2 cellular contexts compared by ENCODE assay signal in genomic region chr1:162711066-162711465, GRCh38.
TF ChIP-seq lines count a peak whose summit lies in the region.

No MANE protein-coding gene starts in this region.

TF ChIP-seq in SK-N-SH, 30 proteins besides CTCF, POLR2A, EP300 and RAD21:
- TF ChIP-seq MXI1 (IDR thresholded peaks at IDR 0.05; ENCODE audit: low read depth, low read length) (no peak), RCOR1 (IDR thresholded peaks at IDR 0.05; ENCODE audit: low read length) (no peak), TCF12 (IDR thresholded peaks at IDR 0.05) (no peak), IRF3 (IDR thresholded peaks at IDR 0.05; ENCODE audit: low read depth, low read length) (no peak), YY1 (IDR thresholded peaks at IDR 0.05; ENCODE audit: low read depth) (no peak), USF1 (IDR thresholded peaks at IDR 0.05; ENCODE audit: borderline replicate concordance, low read depth) (no peak), EZH2phosphoT487 (IDR thresholded peaks at IDR 0.05; ENCODE audit: borderline replicate concordance, low read depth) (no peak), RXRA (IDR thresholded peaks at IDR 0.05; ENCODE audit: borderline replicate concordance, low read depth) (no peak), ZBTB33 (IDR thresholded peaks at IDR 0.05; ENCODE audit: borderline replicate concordance, low read depth) (no peak), FOXM1 (IDR thresholded peaks at IDR 0.05; ENCODE audit: low read depth) (no peak), NRF1 (IDR thresholded peaks at IDR 0.05; ENCODE audit: low read depth, low read length) (no peak), GATA2 (CRISPR knock-in tag; IDR thresholded peaks at IDR 0.05) (no peak), FOXJ3 (CRISPR knock-in tag; IDR thresholded peaks at IDR 0.05) (no peak), RFX5 (IDR thresholded peaks at IDR 0.05; ENCODE audit: low read length) (no peak), TAF1 (IDR thresholded peaks at IDR 0.05; ENCODE audit: borderline replicate concordance, low read depth, low read length) (no peak)

TF ChIP-seq in SK-N-SH treated with all-trans-retinoic acid at 6 μM for 48 hours, 23 proteins besides CTCF, POLR2A, EP300 and RAD21:
- TF ChIP-seq ZFP3 (CRISPR knock-in tag; IDR thresholded peaks at IDR 0.05) = no peak
- TF ChIP-seq BACH2 (CRISPR knock-in tag; IDR thresholded peaks at IDR 0.05; ENCODE audit: borderline replicate concordance) = no peak
- TF ChIP-seq ZC3H10 (CRISPR knock-in tag; IDR thresholded peaks at IDR 0.05) = no peak
- TF ChIP-seq ESRRG (CRISPR knock-in tag; IDR thresholded peaks at IDR 0.05) = no peak
- no peak for TF ChIP-seq RARB (CRISPR knock-in tag; IDR thresholded peaks at IDR 0.05)
- no peak for TF ChIP-seq ZNF565 (CRISPR knock-in tag; conservative IDR thresholded peaks at IDR 0.05; ENCODE audit: low read depth)
- TF ChIP-seq TSHZ2 (CRISPR knock-in tag; IDR thresholded peaks at IDR 0.05) = no peak
- TF ChIP-seq ARNTL (CRISPR knock-in tag; IDR thresholded peaks at IDR 0.05; ENCODE audit: borderline replicate concordance, low read depth) = no peak
- TF ChIP-seq ZNF70 (CRISPR knock-in tag; IDR thresholded peaks at IDR 0.05) = no peak
- no peak for TF ChIP-seq CSRNP3 (CRISPR knock-in tag; IDR thresholded peaks at IDR 0.05)
- no peak for TF ChIP-seq ZNF8 (CRISPR knock-in tag; IDR thresholded peaks at IDR 0.05)
TF ChIP-seq in SK-N-SH treated with all-trans-retinoic acid at 6 μM for 48 hours: peak in this region for 0.
